ENCODE assay signal across 9 cellular contexts in genomic region chr9:79699479-79699878, GRCh38.
"Had no signal": no experiment of that assay in that cellular context is flagged by ENCODE, and none has a peak within 500 bp of the region (broad histone marks: within the 10 kb centered on the region; RNA-seq: fewer than 3 reads in every experiment).

No MANE protein-coding gene starts in this region.

- H3K9me3 ChIP-seq: HAP-1 had no signal

- H3K4me3 ChIP-seq: GM23338, HAP-1 had no signal

- ATAC-seq: GM23338, HCT116, HepG2 had no signal

- H3K4me2 ChIP-seq: GM23338 had no signal

- H3K4me3 Mint-ChIP-seq: GM23338, IgD-negative memory B cell had no signal

- DNase-seq: H7, HFFc6, KBM-7 had no signal

- H2AFZ ChIP-seq: GM23338 had no signal

- H3K27ac ChIP-seq: HL-60 had no signal

- H3K9me3 Mint-ChIP-seq: GM23338, HFFc6, IgD-negative memory B cell had no signal

- H3K36me3 ChIP-seq: HAP-1 had no signal

- H3K27me3 Mint-ChIP-seq: IgD-negative memory B cell had no signal
